17 cellular contexts compared by ENCODE assay signal in genomic region chr7:24336461-24336860, GRCh38.
DNase-seq lines count a peak whose midpoint lies in the region; ATAC-seq and TF ChIP-seq lines count a peak whose summit lies in the region.
"Had no signal": no experiment of that assay in that cellular context is flagged by ENCODE, and none has a peak within 500 bp of the region (broad histone marks: within the 10 kb centered on the region; RNA-seq: fewer than 3 reads in every experiment).

No MANE protein-coding gene starts in this region.

- no peak for TF ChIP-seq CTCF in epithelial cell of esophagus (IDR thresholded peaks at IDR 0.05; ENCODE audit: insufficient read depth, low read depth, low read length, missing control alignments)

- no peak overlapping the region for H3K27ac Mint-ChIP-seq in stimulated activated effector memory CD8-positive, alpha-beta T cell treated with anti-CD3 and anti-CD28 coated beads, Interleukin-12 subunit alpha, Interleukin-12 subunit beta, amount 100 ng/mL, for 72 hours
- H3K27ac Mint-ChIP-seq: activated naive CD8-positive, alpha-beta T cell; B cell; stimulated activated memory B cell treated with anti-CD40 and anti-IgM and Interleukin-4, amounts not matched to agents 10 μg/mL and 1 μg/mL and 100 μg/mL, for 72 hours had no signal

- peaks cover 9% of the 10 kb centered on the region for H3K9me3 Mint-ChIP-seq in stimulated activated effector memory CD8-positive, alpha-beta T cell treated with anti-CD3 and anti-CD28 coated beads, Interleukin-12 subunit alpha, Interleukin-12 subunit beta, amount 100 ng/mL, for 72 hours

- no peak overlapping the region for H3K4me3 ChIP-seq in NT2/D1 (ENCODE audit: insufficient read length, low read depth)
- H3K4me3 ChIP-seq in epithelial cell of esophagus (ENCODE audit: low read length) = no peak overlapping the region
- H3K4me3 ChIP-seq: GM23248, right atrium auricular region, vagina had no signal

- H3K36me3 ChIP-seq in NT2/D1 (ENCODE audit: insufficient read depth, insufficient read length, low read length) = no peaks in the 10 kb centered on the region
- H3K36me3 ChIP-seq: right atrium auricular region, vagina had no signal

- H3K9me3 ChIP-seq in NT2/D1 (ENCODE audit: insufficient read depth, low read length) = peaks cover 13% of the 10 kb centered on the region
- H3K9me3 ChIP-seq: right atrium auricular region, SK-N-SH, vagina had no signal

- H3K36me3 Mint-ChIP-seq in stimulated activated effector memory CD8-positive, alpha-beta T cell treated with anti-CD3 and anti-CD28 coated beads, Interleukin-12 subunit alpha, Interleukin-12 subunit beta, amount 100 ng/mL, for 72 hours = no peaks in the 10 kb centered on the region

- peak; percentile 74 for ATAC-seq in stimulated activated effector memory CD8-positive, alpha-beta T cell treated with anti-CD3 and anti-CD28 coated beads, Interleukin-12 subunit alpha, Interleukin-12 subunit beta, amount 100 ng/mL, for 72 hours
- ATAC-seq in GM19455 (IDR thresholded peaks at IDR 0.05; ENCODE audit: unreplicated experiment) (no peak), HG03097 (IDR thresholded peaks at IDR 0.05; ENCODE audit: low FRiP score, unreplicated experiment) (no peak), GM18909 (IDR thresholded peaks at IDR 0.05; ENCODE audit: poor library complexity, unreplicated experiment) (no peak)
- ATAC-seq: stimulated activated memory B cell treated with anti-CD40 and anti-IgM and Interleukin-4, amounts not matched to agents 10 μg/mL and 1 μg/mL and 100 μg/mL, for 72 hours had no signal

- H3K9ac ChIP-seq in NT2/D1 (ENCODE audit: insufficient read length, low read depth) = no peak overlapping the region
- H3K9ac ChIP-seq: GM23248, SK-N-SH had no signal

- H3K4me1 ChIP-seq in NT2/D1 (ENCODE audit: insufficient read depth, insufficient read length) = peaks cover 8% of the 10 kb centered on the region
- H3K4me1 ChIP-seq: right atrium auricular region, vagina had no signal

- H3K4me1 Mint-ChIP-seq in stimulated activated effector memory CD8-positive, alpha-beta T cell treated with anti-CD3 and anti-CD28 coated beads, Interleukin-12 subunit alpha, Interleukin-12 subunit beta, amount 100 ng/mL, for 72 hours = no peaks in the 10 kb centered on the region
- H3K4me1 Mint-ChIP-seq: B cell; central memory CD8-positive, alpha-beta T cell; stimulated activated memory B cell treated with anti-CD40 and anti-IgM and Interleukin-4, amounts not matched to agents 10 μg/mL and 1 μg/mL and 100 μg/mL, for 72 hours had no signal

- no peaks in the 10 kb centered on the region for H3K27me3 ChIP-seq in NT2/D1 (ENCODE audit: insufficient read depth, insufficient read length)
- H3K27me3 ChIP-seq: right atrium auricular region, vagina had no signal

- no peak overlapping the region for H3K4me3 Mint-ChIP-seq in stimulated activated effector memory CD8-positive, alpha-beta T cell treated with anti-CD3 and anti-CD28 coated beads, Interleukin-12 subunit alpha, Interleukin-12 subunit beta, amount 100 ng/mL, for 72 hours
- H3K4me3 Mint-ChIP-seq: activated naive CD8-positive, alpha-beta T cell; B cell; central memory CD8-positive, alpha-beta T cell; stimulated activated memory B cell treated with anti-CD40 and anti-IgM and Interleukin-4, amounts not matched to agents 10 μg/mL and 1 μg/mL and 100 μg/mL, for 72 hours had no signal

- peak; percentile 22 to 25 for DNase-seq in stimulated activated CD4-positive, alpha-beta T cell treated with anti-CD3 and anti-CD28 coated beads, Interleukin-15, amount 100 ng/mL, for 48 hours (ENCODE audit: low read depth in 2 of 2)
- no peak for DNase-seq in stimulated activated CD4-positive, alpha-beta T cell treated with anti-CD3 and anti-CD28 coated beads, Interleukin-4, amount 100 ng/mL, for 4 hours
- DNase-seq in NT2/D1 (ENCODE audit: low read depth, low spot score) (peak; percentile 39), epithelial cell of esophagus (ENCODE audit: low read depth) (peak; percentile 9)
- peak in 1 of 2 donors; percentile 53 for DNase-seq in stimulated activated effector memory CD8-positive, alpha-beta T cell treated with anti-CD3 and anti-CD28 coated beads, Interleukin-12 subunit alpha, Interleukin-12 subunit beta, amount 100 ng/mL, for 72 hours (ENCODE audit: low spot score in 2 of 2)
- DNase-seq: GM23248, NCI-H345, SK-N-SH had no signal

Comparison
In these comparisons a context has a peak if more than half of its experiments do, and no peak if none do; other contexts are left out.
1. DNase-seq: peak in stimulated activated CD4-positive, alpha-beta T cell treated with anti-CD3 and anti-CD28 coated beads, Interleukin-15, amount 100 ng/mL, for 48 hours (2 of 2), NT2/D1 (single experiment) and epithelial cell of esophagus (single experiment); none in stimulated activated CD4-positive, alpha-beta T cell treated with anti-CD3 and anti-CD28 coated beads, Interleukin-4, amount 100 ng/mL, for 4 hours (0 of 2).